In the genomic region with DNA sequence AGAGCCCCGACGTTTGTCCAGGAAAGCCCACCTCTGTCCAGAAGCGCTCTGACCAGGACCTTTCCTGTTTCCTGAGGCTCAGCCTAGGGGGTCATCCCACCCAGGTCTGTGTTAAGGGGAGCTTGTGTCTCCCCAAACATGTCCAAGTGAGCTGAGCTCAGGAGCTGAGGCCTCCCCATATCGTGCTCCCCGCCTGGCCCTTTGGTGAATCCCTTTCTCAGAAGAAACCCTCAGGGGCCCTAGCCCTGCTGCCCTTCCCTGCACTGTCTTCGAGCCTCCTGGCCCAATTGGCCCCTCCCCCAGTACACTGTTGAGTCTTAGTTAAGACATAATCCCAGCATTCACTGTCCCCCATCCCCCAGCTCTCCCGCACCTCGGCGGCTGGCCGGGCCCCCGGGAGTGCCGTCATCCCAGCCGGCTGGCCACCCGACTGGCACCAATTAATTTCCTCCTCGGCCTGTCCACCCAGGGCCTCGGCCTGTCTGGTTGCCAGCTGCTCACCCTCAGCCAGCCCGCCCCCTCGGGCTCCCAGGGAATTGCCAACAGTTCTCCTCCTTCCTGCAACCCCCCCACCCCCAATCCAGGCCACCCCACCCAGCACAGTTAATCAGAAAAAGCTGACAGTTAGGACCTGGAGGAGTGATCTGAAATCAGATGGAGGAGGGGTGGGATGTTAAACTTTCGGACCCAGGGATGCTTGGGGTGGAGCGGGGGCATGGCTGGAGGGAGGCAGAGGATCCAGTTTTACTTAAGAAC, we compare ENCODE assay signal across 8 cellular contexts. TPM values are rescaled to one million over a fixed set of nuclear protein-coding genes. Genes with fewer than 3 reads are reported as not detected.
DNase-seq lines count a peak whose midpoint lies in the region; ATAC-seq, FAIRE-seq and TF ChIP-seq lines count a peak whose summit lies in the region.

No MANE protein-coding gene starts in this region.

- H3K36me3 Mint-ChIP-seq in astrocyte (ENCODE audit: low read depth, unreplicated experiment), result no peaks in the 10 kb centered on the region

- peak in 8 of 14 donors; percentile 36 to 85 (median 62) for DNase-seq in C1 segment of cervical spinal cord (lab: John Stamatoyannopoulos, UW)
- DNase-seq in HK-2 (ENCODE audit: unreplicated experiment), result peak; percentile 98
- DNase-seq in SK-N-DZ (ENCODE audit: low spot score), result peak; percentile 65
- DNase-seq in astrocyte (ENCODE audit: low read depth), result peak; percentile 70
- DNase-seq in hepatic stellate cell (ENCODE audit: low spot score), result peak; percentile 87
- peak; percentile 22 for DNase-seq in putamen (ENCODE audit: low spot score)

- no peaks in the 10 kb centered on the region for H3K9me3 ChIP-seq in astrocyte (ENCODE audit: insufficient read depth, low read depth, low read length)

- H3K4me1 ChIP-seq in astrocyte (ENCODE audit: insufficient read depth, low read length), result peaks cover 51% of the 10 kb centered on the region

- ATAC-seq in GM19463 (IDR thresholded peaks at IDR 0.05; ENCODE audit: unreplicated experiment), result no peak
- ATAC-seq in HG02571 (IDR thresholded peaks at IDR 0.05; ENCODE audit: unreplicated experiment), result no peak

- peak overlapping the region; percentile 90 for H3K27ac ChIP-seq in astrocyte (ENCODE audit: low read depth, low read length)

- H3K4me3 ChIP-seq in astrocyte (ENCODE audit: insufficient read depth, low read depth, low read length), result peak overlapping the region; percentile 32

- H2AFZ ChIP-seq in astrocyte (ENCODE audit: low read depth, low read length), result peak overlapping the region; percentile 82

- peak overlapping the region; percentile 99 for H3K27ac Mint-ChIP-seq in astrocyte (ENCODE audit: unreplicated experiment)

- H3K4me3 Mint-ChIP-seq in astrocyte (ENCODE audit: unreplicated experiment), result peak overlapping the region; percentile 78

- no peaks in the 10 kb centered on the region for H3K79me2 ChIP-seq in astrocyte (ENCODE audit: insufficient read depth, low read length)

- H3K4me2 ChIP-seq in astrocyte (ENCODE audit: low read length), result peak overlapping the region; percentile 83

- no peaks in the 10 kb centered on the region for H3K27me3 Mint-ChIP-seq in astrocyte (ENCODE audit: low read depth, unreplicated experiment)

- no peak for TF ChIP-seq CTCF in astrocyte (IDR thresholded peaks at IDR 0.05; ENCODE audit: insufficient read depth, low read depth, low read length)

- no peaks in the 10 kb centered on the region for H4K20me1 ChIP-seq in astrocyte (ENCODE audit: insufficient read depth, low read length)

- no peaks in the 10 kb centered on the region for H3K36me3 ChIP-seq in astrocyte (ENCODE audit: insufficient read depth, low read length)

- H3K27me3 ChIP-seq in astrocyte (ENCODE audit: insufficient read depth, low read length), result no peaks in the 10 kb centered on the region

- H3K9me3 Mint-ChIP-seq in astrocyte (ENCODE audit: unreplicated experiment), result no peaks in the 10 kb centered on the region

- no peak for FAIRE-seq in astrocyte (lab: Jason Lieb, UNC)

- peak overlapping the region; percentile 70 for H3K9ac ChIP-seq in astrocyte (ENCODE audit: low read length)

- peaks cover 28% of the 10 kb centered on the region for H3K4me1 Mint-ChIP-seq in astrocyte (ENCODE audit: low read depth, unreplicated experiment)

RNA-seq across cellular contexts. Expression of gene IER2, which starts 13.6 kb away (rescaled TPM):
- polyA plus RNA-seq in SK-N-DZ (2014; cell fraction: cytosol; rRNA removed), result 22.6 and 22.7 TPM in 2 replicates
- polyA plus RNA-seq in SK-N-DZ (2014; cell fraction: nucleus; rRNA removed), result 27.7 and 36.1 TPM in 2 replicates
- total RNA-seq in astrocyte, result 58.7 and 71.3 TPM in 2 replicates

RNA-seq across cellular contexts. Expression of gene STX10, which starts 13.6 kb away (rescaled TPM):
- 88.3 and 135 TPM in 2 replicates for polyA plus RNA-seq in SK-N-DZ (2014; cell fraction: cytosol; rRNA removed)
- polyA plus RNA-seq in SK-N-DZ (2014; cell fraction: nucleus; rRNA removed), result 230 and 272 TPM in 2 replicates
- 39.7 and 39.8 TPM in 2 replicates for total RNA-seq in astrocyte

RNA-seq across cellular contexts. Expression of gene NACC1, which starts 45.7 kb away (rescaled TPM):
- 22.5 and 35.9 TPM in 2 replicates for polyA plus RNA-seq in SK-N-DZ (2014; cell fraction: cytosol; rRNA removed)
- 20.5 and 25.4 TPM in 2 replicates for polyA plus RNA-seq in SK-N-DZ (2014; cell fraction: nucleus; rRNA removed)
- 96.4 and 104 TPM in 2 replicates for total RNA-seq in astrocyte

RNA-seq across cellular contexts. Expression of gene TRMT1, which starts 47.2 kb away (rescaled TPM):
- polyA plus RNA-seq in SK-N-DZ (2014; cell fraction: cytosol; rRNA removed), result 51.1 and 87.6 TPM in 2 replicates
- polyA plus RNA-seq in SK-N-DZ (2014; cell fraction: nucleus; rRNA removed), result 354 and 363 TPM in 2 replicates
- total RNA-seq in astrocyte, result 43.0 and 43.3 TPM in 2 replicates

Comparison
In these comparisons a context has a peak if more than half of its experiments do, and no peak if none do; other contexts are left out.
1. DNase-seq: peak in every context shown above with its lines; median percentile 98 in HK-2; 87 in hepatic stellate cell; 70 in astrocyte; 65 in SK-N-DZ; 62 in C1 segment of cervical spinal cord; 22 in putamen.